ENCODE assay signal across 1 cellular context in the genomic region with DNA sequence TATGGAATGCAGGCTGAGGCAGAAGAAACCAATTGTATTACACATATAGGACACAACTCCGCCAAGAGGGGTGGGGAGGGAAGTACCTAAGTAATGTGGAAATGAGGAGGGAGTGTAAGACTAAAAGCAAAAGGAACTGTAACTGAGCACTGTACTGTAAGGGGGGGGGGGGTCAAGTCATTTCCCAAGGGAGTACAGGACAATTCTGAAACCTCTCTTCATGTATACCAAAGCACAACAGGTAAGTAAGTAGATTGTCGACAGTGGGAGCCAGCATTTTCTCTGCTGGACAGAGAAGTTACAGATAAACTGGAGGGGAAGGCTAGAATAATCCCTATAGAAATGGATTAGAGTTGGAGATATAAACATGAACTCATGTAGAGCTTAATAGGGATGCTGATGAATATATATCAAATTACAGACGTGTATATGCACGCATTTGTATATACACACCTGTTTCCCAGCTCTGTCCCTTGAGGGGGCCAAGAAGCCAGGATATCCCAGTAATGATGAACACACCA.
TF ChIP-seq lines count a peak whose summit lies in the region.

No MANE protein-coding gene starts in this region.

TF ChIP-seq in A549, 52 proteins besides CTCF, POLR2A, EP300 and RAD21 (continued from another document):
- TF ChIP-seq, protein P1, sequence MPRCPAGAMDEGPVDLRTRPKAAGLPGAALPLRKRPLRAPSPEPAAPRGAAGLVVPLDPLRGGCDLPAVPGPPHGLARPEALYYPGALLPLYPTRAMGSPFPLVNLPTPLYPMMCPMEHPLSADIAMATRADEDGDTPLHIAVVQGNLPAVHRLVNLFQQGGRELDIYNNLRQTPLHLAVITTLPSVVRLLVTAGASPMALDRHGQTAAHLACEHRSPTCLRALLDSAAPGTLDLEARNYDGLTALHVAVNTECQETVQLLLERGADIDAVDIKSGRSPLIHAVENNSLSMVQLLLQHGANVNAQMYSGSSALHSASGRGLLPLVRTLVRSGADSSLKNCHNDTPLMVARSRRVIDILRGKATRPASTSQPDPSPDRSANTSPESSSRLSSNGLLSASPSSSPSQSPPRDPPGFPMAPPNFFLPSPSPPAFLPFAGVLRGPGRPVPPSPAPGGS (IDR thresholded peaks at IDR 0.05), result no peak
- TF ChIP-seq NPAS2 (CRISPR knock-in tag; IDR thresholded peaks at IDR 0.05; ENCODE audit: borderline replicate concordance) (no peak), NFE2L2 (conservative IDR thresholded peaks at IDR 0.05; ENCODE audit: low read length) (no peak), SREBF2 (IDR thresholded peaks at IDR 0.05) (no peak)
